13 cellular contexts compared by ENCODE assay signal in genomic region chr5:143922718-143923117, GRCh38.
DNase-seq lines count a peak whose midpoint lies in the region; ATAC-seq and TF ChIP-seq lines count a peak whose summit lies in the region.
"Had no signal": no experiment of that assay in that cellular context is flagged by ENCODE, and none has a peak within 500 bp of the region (broad histone marks: within the 10 kb centered on the region; RNA-seq: fewer than 3 reads in every experiment).

No MANE protein-coding gene starts in this region.

- H3K27me3 ChIP-seq in ACC112 (ENCODE audit: insufficient read depth, low read length) = no peaks in the 10 kb centered on the region
- H3K27me3 ChIP-seq in left lung = no peaks in the 10 kb centered on the region

- H3K36me3 ChIP-seq in ACC112 (ENCODE audit: insufficient read depth, low read length) (no peaks in the 10 kb centered on the region), left lung (no peaks in the 10 kb centered on the region)

- no peak for TF ChIP-seq CTCF in left lung (IDR thresholded peaks at IDR 0.05)

- H3K4me1 ChIP-seq in ACC112 (ENCODE audit: control insufficient read depth, insufficient read depth, low read length, unreplicated experiment) = peaks cover 46% of the 10 kb centered on the region
- no peaks in the 10 kb centered on the region for H3K4me1 ChIP-seq in left lung

- intact Hi-C loops in left lung (cut with DNase I) = no loop called here

- H3K27ac ChIP-seq in ACC112 (ENCODE audit: low read depth, low read length) = peak overlapping the region; percentile 100
- H3K27ac ChIP-seq in left lung = no peak overlapping the region

- ATAC-seq in left lung = peak; percentile 72
- ATAC-seq: activated naive CD4-positive, alpha-beta T cell treated with anti-CD3 and anti-CD28 coated beads, Interleukin-2, amount 50 U/mL, for 72 hours; stimulated activated effector memory CD8-positive, alpha-beta T cell treated with anti-CD3 and anti-CD28 coated beads, Interleukin-12 subunit alpha, Interleukin-12 subunit beta, amount 100 ng/mL, for 72 hours had no signal

- no peaks in the 10 kb centered on the region for H3K79me2 ChIP-seq in ACC112 (ENCODE audit: control insufficient read depth, insufficient read depth, low read length, unreplicated experiment)

- H3K4me3 ChIP-seq in ACC112 (ENCODE audit: low read depth, low read length) (peak overlapping the region; percentile 16; the same call in 1 of the 2 replicates), left lung (no peak overlapping the region)

- no peaks in the 10 kb centered on the region for H3K9me3 ChIP-seq in left lung

- peak overlapping the region; percentile 1 for H2AFZ ChIP-seq in ACC112 (ENCODE audit: low read length, unreplicated experiment)

- DNase-seq in LHCN-M2 (ENCODE audit: low read depth) (peak; percentile 84), dermis blood vessel endothelial cell (peak; percentile 61), left lung (no peak), GDM1 (lab: John Stamatoyannopoulos, UW) (no peak), NCI-H774 (lab: John Stamatoyannopoulos, UW) (no peak), D341Med (ENCODE audit: low spot score) (no peak), NCI-H1436 treated with DMSO at 0.1 percent for 48 hours (lab: John Stamatoyannopoulos, UW) (no peak)
- DNase-seq: activated CD4-positive, alpha-beta T cell treated with anti-CD3 and anti-CD28 coated beads for 4 hours; midbrain; stimulated activated CD4-positive, alpha-beta T cell treated with anti-CD3 and anti-CD28 coated beads, Interleukin-12 subunit alpha, Interleukin-12 subunit beta, amount 100 ng/mL, for 4 hours had no signal

Comparison
In these comparisons a context has a peak if more than half of its experiments do, and no peak if none do; other contexts are left out.
1. DNase-seq: peak in LHCN-M2 (single experiment) and dermis blood vessel endothelial cell (single experiment); none in left lung (0 of 2), GDM1 (single experiment), NCI-H774 (single experiment), D341Med (single experiment) and NCI-H1436 treated with DMSO at 0.1 percent for 48 hours (single experiment).